Comparison of ENCODE assay signal across 15 cellular contexts in genomic region chr9:137412431-137412830, GRCh38. TPM values are rescaled to one million over a fixed set of nuclear protein-coding genes. Genes with fewer than 3 reads are reported as not detected.
A peak's percentile ranks its signal among the peaks of the same experiment; 100 is the strongest.
DNase-seq lines count a peak whose midpoint lies in the region; ATAC-seq and TF ChIP-seq lines count a peak whose summit lies in the region.
"Had no signal": no experiment of that assay in that cellular context is flagged by ENCODE, and none has a peak within 500 bp of the region (broad histone marks: within the 10 kb centered on the region; RNA-seq: fewer than 3 reads in every experiment).

No MANE protein-coding gene starts in this region.

- H3K27ac ChIP-seq in CD8-positive, alpha-beta memory T cell (ENCODE audit: low read depth, low read length) = peak overlapping the region; percentile 20
- H3K27ac ChIP-seq in PC-3 (ENCODE audit: low read length) (peak overlapping the region; percentile 29; the same call in 1 of the 2 replicates), esophagus squamous epithelium (peak overlapping the region; percentile 35 to 79 (median 59)), gastrocnemius medialis (peak overlapping the region; percentile 70 to 82 (median 80)), WERI-Rb-1 (no peak overlapping the region)

- H3F3A ChIP-seq in PC-3 (ENCODE audit: low read length, unreplicated experiment) = no peaks in the 10 kb centered on the region

- H3K4me1 ChIP-seq in CD8-positive, alpha-beta memory T cell (ENCODE audit: insufficient read depth, low read length) = peaks cover 9% of the 10 kb centered on the region
- peaks cover 21% of the 10 kb centered on the region for H3K4me1 ChIP-seq in PC-3 (ENCODE audit: insufficient read depth, low read length)
- H3K4me1 ChIP-seq in esophagus squamous epithelium = peaks cover 21 to 51% (median 23%) of the 10 kb centered on the region in 3 donors
- peaks cover 14 to 26% of the 10 kb centered on the region in 2 donors for H3K4me1 ChIP-seq in gastrocnemius medialis

- BruUV-seq in PC-3 (replicated peaks; lab: Mats Ljungman, UMichigan) = no TSS peak

- H3K27me3 ChIP-seq in CD8-positive, alpha-beta memory T cell (ENCODE audit: insufficient read depth, low read length, poor library complexity, severe bottlenecking) = no peaks in the 10 kb centered on the region
- H3K27me3 ChIP-seq in PC-3 (ENCODE audit: low read length) (no peaks in the 10 kb centered on the region), esophagus squamous epithelium (peaks cover 0 to under 1% (median 0%) of the 10 kb centered on the region in 4 donors), gastrocnemius medialis (no peaks in the 10 kb centered on the region), WERI-Rb-1 (ENCODE audit: insufficient read depth, low read depth, severe bottlenecking) (no peaks in the 10 kb centered on the region)

- peaks cover 4 to 16% (median 6%) of the 10 kb centered on the region in 3 donors for H3K4me1 Mint-ChIP-seq in CD8-positive, alpha-beta memory T cell
- H3K4me1 Mint-ChIP-seq in type B pancreatic cell (ENCODE audit: unreplicated experiment) = peaks cover 5% of the 10 kb centered on the region
- H3K4me1 Mint-ChIP-seq in activated CD4-positive, alpha-beta memory T cell treated with anti-CD3 and anti-CD28 coated beads for 36 hours (ENCODE audit: low read depth) = peaks cover 2% of the 10 kb centered on the region
- peaks cover 9 to 10% of the 10 kb centered on the region in 2 donors for H3K4me1 Mint-ChIP-seq in effector memory CD8-positive, alpha-beta T cell (ENCODE audit: low read depth in 2 of 2)

- peak overlapping the region in 1 of 7 donors; percentile 75 for H3K4me3 Mint-ChIP-seq in CD8-positive, alpha-beta memory T cell
- H3K4me3 Mint-ChIP-seq in type B pancreatic cell = no peak overlapping the region
- no peak overlapping the region for H3K4me3 Mint-ChIP-seq in activated CD4-positive, alpha-beta memory T cell treated with anti-CD3 and anti-CD28 coated beads for 36 hours
- H3K4me3 Mint-ChIP-seq in effector memory CD8-positive, alpha-beta T cell = no peak overlapping the region
- H3K4me3 Mint-ChIP-seq: activated naive CD8-positive, alpha-beta T cell; nephron progenitor cell had no signal

- DNase-seq in CD8-positive, alpha-beta memory T cell = no peak
- DNase-seq in PC-3 (no peak), esophagus squamous epithelium (lab: John Stamatoyannopoulos, UW) (no peak), gastrocnemius medialis (no peak), type B pancreatic cell (ENCODE audit: extremely low spot score, unreplicated experiment) (no peak), WERI-Rb-1 (no peak)
- DNase-seq in activated CD4-positive, alpha-beta memory T cell treated with anti-CD3 and anti-CD28 coated beads for 36 hours = no peak
- no peak for DNase-seq in effector memory CD8-positive, alpha-beta T cell
- DNase-seq: NCI-H1092 treated with DMSO at 0.1 percent for 48 hours; nephron progenitor cell; stimulated activated CD4-positive, alpha-beta T cell treated with anti-CD3 and anti-CD28 coated beads, Interleukin-12 subunit alpha, Interleukin-12 subunit beta, amount 100 ng/mL, for 4 hours had no signal

- H3K4me3 ChIP-seq in CD8-positive, alpha-beta memory T cell (ENCODE audit: low read length) = no peak overlapping the region
- H3K4me3 ChIP-seq in PC-3 (ENCODE audit: low read length) (no peak overlapping the region), esophagus squamous epithelium (no peak overlapping the region), gastrocnemius medialis (no peak overlapping the region), WERI-Rb-1 (ENCODE audit: low read depth, low read length) (no peak overlapping the region)

- no peak overlapping the region for H2AFZ ChIP-seq in PC-3 (ENCODE audit: low read length)

- no peaks in the 10 kb centered on the region for H3K9me3 Mint-ChIP-seq in CD8-positive, alpha-beta memory T cell
- H3K9me3 Mint-ChIP-seq in type B pancreatic cell = no peaks in the 10 kb centered on the region
- H3K9me3 Mint-ChIP-seq in activated CD4-positive, alpha-beta memory T cell treated with anti-CD3 and anti-CD28 coated beads for 36 hours = no peaks in the 10 kb centered on the region
- H3K9me3 Mint-ChIP-seq in effector memory CD8-positive, alpha-beta T cell = no peaks in the 10 kb centered on the region
- H3K9me3 Mint-ChIP-seq: nephron progenitor cell had no signal

- TF ChIP-seq POLR2A in esophagus squamous epithelium (IDR thresholded peaks at IDR 0.05) = no peak
- TF ChIP-seq POLR2A in gastrocnemius medialis (IDR thresholded peaks at IDR 0.05) = no peak

- TF ChIP-seq CTCF in PC-3 (conservative IDR thresholded peaks at IDR 0.05; ENCODE audit: low read depth, low read length) (no peak), esophagus squamous epithelium (IDR thresholded peaks at IDR 0.05) (no peak), gastrocnemius medialis (IDR thresholded peaks at IDR 0.05 in 4 of 5, conservative IDR thresholded peaks at IDR 0.05 in 1 of 5) (no peak), type B pancreatic cell (conservative IDR thresholded peaks at IDR 0.05) (no peak), WERI-Rb-1 (IDR thresholded peaks at IDR 0.05; ENCODE audit: low read depth, low read length) (no peak)

- H3K36me3 ChIP-seq in CD8-positive, alpha-beta memory T cell (ENCODE audit: insufficient read depth, low read length) = no peaks in the 10 kb centered on the region
- H3K36me3 ChIP-seq in PC-3 (ENCODE audit: low read depth, low read length) = no peaks in the 10 kb centered on the region
- H3K36me3 ChIP-seq in esophagus squamous epithelium = peaks cover 0 to 8% (median 0%) of the 10 kb centered on the region in 3 donors
- no peaks in the 10 kb centered on the region for H3K36me3 ChIP-seq in gastrocnemius medialis
- H3K36me3 ChIP-seq in WERI-Rb-1 = no peaks in the 10 kb centered on the region

- ATAC-seq in PC-3 (peak; percentile 34; the same call in 1 of the 2 replicates), gastrocnemius medialis (no peak)
- ATAC-seq in effector memory CD8-positive, alpha-beta T cell (replicated peaks) = no peak

- WGBS in esophagus squamous epithelium, 2 donors = 61 to 90% methylated on average over 4 to 10 of the region's 10 CpGs

- H3K4me2 ChIP-seq in PC-3 (ENCODE audit: low read length) = peak overlapping the region; percentile 44

- POLR2A ChIA-PET in CD8-positive, alpha-beta memory T cell (lab: Charles Lee) = interaction anchor here (0.7 kb wide), 1 partner anchor 172 kb away, joined by 3 read pairs; the partner anchor contains the start of gene TUBB4B
- POLR2A ChIA-PET in PC-3 (lab: Charles Lee; ENCODE audit: unreplicated experiment) = no interaction called here
- POLR2A ChIA-PET in activated CD4-positive, alpha-beta memory T cell treated with anti-CD3 and anti-CD28 coated beads for 36 hours (lab: Charles Lee) = interaction anchor here (0.5 to 1.7 kb wide), 2 partner anchors 11 to 211 kb away, joined by 3 to 4 read pairs; partner anchors contain the start of genes EXD3 and NOXA1

- peaks cover 0 to 6% (median 2%) of the 10 kb centered on the region in 3 donors for H3K36me3 Mint-ChIP-seq in CD8-positive, alpha-beta memory T cell
- no peaks in the 10 kb centered on the region for H3K36me3 Mint-ChIP-seq in type B pancreatic cell
- no peaks in the 10 kb centered on the region for H3K36me3 Mint-ChIP-seq in activated CD4-positive, alpha-beta memory T cell treated with anti-CD3 and anti-CD28 coated beads for 36 hours
- no peaks in the 10 kb centered on the region for H3K36me3 Mint-ChIP-seq in effector memory CD8-positive, alpha-beta T cell (ENCODE audit: insufficient read depth)
- H3K36me3 Mint-ChIP-seq: activated naive CD8-positive, alpha-beta T cell had no signal

- H3K9ac ChIP-seq in PC-3 (ENCODE audit: low read length) = no peak overlapping the region

- H3K27me3 Mint-ChIP-seq in CD8-positive, alpha-beta memory T cell = no peaks in the 10 kb centered on the region
- H3K27me3 Mint-ChIP-seq in type B pancreatic cell = no peaks in the 10 kb centered on the region
- peaks cover 3% of the 10 kb centered on the region for H3K27me3 Mint-ChIP-seq in activated CD4-positive, alpha-beta memory T cell treated with anti-CD3 and anti-CD28 coated beads for 36 hours
- no peaks in the 10 kb centered on the region for H3K27me3 Mint-ChIP-seq in effector memory CD8-positive, alpha-beta T cell
- H3K27me3 Mint-ChIP-seq: activated naive CD8-positive, alpha-beta T cell had no signal

- intact Hi-C loops in PC-3 (cut with micrococcal nuclease) (no loop called here), esophagus squamous epithelium (cut with DNase I) (no loop called here), gastrocnemius medialis (cut with DNase I; ENCODE audit: low total_unique reads) (no loop called here)
- intact Hi-C loops in activated CD4-positive, alpha-beta memory T cell treated with anti-CD3 and anti-CD28 coated beads for 36 hours (cut with micrococcal nuclease) = no loop called here

- in situ Hi-C loops in gastrocnemius medialis (cut with MboI; ENCODE audit: low sequenced_read_pairs in 4 of 4) = loop anchor here in 3 of 4 donors (25.0 kb wide), 1 partner anchor 125 kb away; the partner anchor contains the start of gene TOR4A (in 3 of the 3)

- peaks cover 3% of the 10 kb centered on the region; the same call in 1 of the 2 replicates for H3K79me2 ChIP-seq in PC-3 (ENCODE audit: low read length)

- H4K20me1 ChIP-seq in PC-3 (ENCODE audit: low read length) = no peaks in the 10 kb centered on the region

- no peaks in the 10 kb centered on the region for H3K9me3 ChIP-seq in CD8-positive, alpha-beta memory T cell (ENCODE audit: low read length)
- H3K9me3 ChIP-seq in PC-3 (ENCODE audit: low read length) (no peaks in the 10 kb centered on the region), esophagus squamous epithelium (no peaks in the 10 kb centered on the region), gastrocnemius medialis (no peaks in the 10 kb centered on the region), WERI-Rb-1 (ENCODE audit: severe bottlenecking) (no peaks in the 10 kb centered on the region)

- H3K27ac Mint-ChIP-seq in CD8-positive, alpha-beta memory T cell = no peak overlapping the region
- H3K27ac Mint-ChIP-seq in type B pancreatic cell = no peak overlapping the region
- no peak overlapping the region for H3K27ac Mint-ChIP-seq in activated CD4-positive, alpha-beta memory T cell treated with anti-CD3 and anti-CD28 coated beads for 36 hours
- no peak overlapping the region for H3K27ac Mint-ChIP-seq in effector memory CD8-positive, alpha-beta T cell
- H3K27ac Mint-ChIP-seq: activated naive CD8-positive, alpha-beta T cell; nephron progenitor cell had no signal

- CTCF ChIA-PET in CD8-positive, alpha-beta memory T cell (lab: Charles Lee) = no interaction called here
- CTCF ChIA-PET in PC-3 (lab: Charles Lee) = no interaction called here
- CTCF ChIA-PET in activated CD4-positive, alpha-beta memory T cell treated with anti-CD3 and anti-CD28 coated beads for 36 hours (lab: Charles Lee) = interaction anchor here (0.7 to 2.5 kb wide), 3 partner anchors 10 to 110 kb away, joined by 6 to 9 read pairs (median 8); partner anchors contain the start of genes EXD3, NOXA1 and NRARP

- no peaks in the 10 kb centered on the region for H3K9me2 ChIP-seq in PC-3 (replicated peaks; ENCODE audit: low read length)

RNA-seq across cellular contexts. Expression of gene EXD3, which starts 10.5 kb away (rescaled TPM):
- total RNA-seq in CD8-positive, alpha-beta memory T cell = 1 to 10 TPM; 4.8 to 6.6 TPM
- 6.7 TPM for polyA plus RNA-seq in CD8-positive, alpha-beta memory T cell
- total RNA-seq in PC-3 (2014; rRNA removed) (1.9 and 3.1 TPM in 2 replicates), esophagus squamous epithelium (10 to 100 TPM in 2 of 4 donors, 1 to 10 TPM in 2; 2.8 to 16.8 (median 9.1) TPM), gastrocnemius medialis (10 to 100 TPM in 1 of 4 donors, 1 to 10 TPM in 3; 4.8 to 12.5 (median 6.4) TPM), type B pancreatic cell (ENCODE audit: low replicate concordance) (15.5 and 19.5 TPM in 2 replicates)
- total RNA-seq in activated CD4-positive, alpha-beta memory T cell treated with anti-CD3 and anti-CD28 coated beads for 36 hours = 10 to 100 TPM; 13.5 to 13.6 TPM

RNA-seq across cellular contexts. Expression of gene NOXA1, which starts 10.8 kb away (rescaled TPM):
- under 1 TPM; 0.66 to 0.74 TPM for total RNA-seq in CD8-positive, alpha-beta memory T cell
- 1.3 TPM for polyA plus RNA-seq in CD8-positive, alpha-beta memory T cell
- total RNA-seq in PC-3 (2014; rRNA removed) (0.51 and 1.6 TPM in 2 replicates), esophagus squamous epithelium (1 to 10 TPM; 2.1 to 7.4 (median 4.8) TPM), gastrocnemius medialis (1 to 10 TPM in 3 of 4 donors, under 1 TPM in 1; 0.41 to 2.5 (median 1.8) TPM), type B pancreatic cell (ENCODE audit: low replicate concordance) (6.4 and 14.3 TPM in 2 replicates)
- total RNA-seq in activated CD4-positive, alpha-beta memory T cell treated with anti-CD3 and anti-CD28 coated beads for 36 hours = 1 to 10 TPM; 1.1 TPM

RNA-seq across cellular contexts. Expression of gene ENTPD8, which starts 28.7 kb away (rescaled TPM):
- total RNA-seq in CD8-positive, alpha-beta memory T cell = not detected
- polyA plus RNA-seq in CD8-positive, alpha-beta memory T cell = not detected
- total RNA-seq in PC-3 (2014; rRNA removed) (0.17 TPM in 1 of 2 replicates, not detected in the other), esophagus squamous epithelium (not detected), gastrocnemius medialis (under 1 TPM in 1 of 4 donors, not detected in 3; 0.23 TPM), type B pancreatic cell (ENCODE audit: low replicate concordance) (2.1 and 3.5 TPM in 2 replicates)
- total RNA-seq in activated CD4-positive, alpha-beta memory T cell treated with anti-CD3 and anti-CD28 coated beads for 36 hours = not detected
- total RNA-seq: NCI-H460 had no signal
- polyA plus RNA-seq: keratinocyte, urinary bladder had no signal

RNA-seq across cellular contexts. Expression of gene NSMF, which starts 46.7 kb away (rescaled TPM):
- total RNA-seq in CD8-positive, alpha-beta memory T cell = 10 to 100 TPM; 40.9 to 42.8 TPM
- 15.4 TPM for polyA plus RNA-seq in CD8-positive, alpha-beta memory T cell
- 29.5 and 30.8 TPM in 2 replicates for total RNA-seq in PC-3 (2014; rRNA removed)
- 10 to 100 TPM; 16.2 to 38.1 (median 20.6) TPM for total RNA-seq in esophagus squamous epithelium
- 1 to 10 TPM; 4.4 to 8.4 (median 7.1) TPM for total RNA-seq in gastrocnemius medialis
- total RNA-seq in type B pancreatic cell (ENCODE audit: low replicate concordance) = 51.2 and 67.8 TPM in 2 replicates
- 10 to 100 TPM; 29.9 to 31.6 TPM for total RNA-seq in activated CD4-positive, alpha-beta memory T cell treated with anti-CD3 and anti-CD28 coated beads for 36 hours
